Comparison of ENCODE assay signal across 8 cellular contexts in genomic region chr19:49497047-49497789, GRCh38. TPM values are rescaled to one million over a fixed set of nuclear protein-coding genes. Genes with fewer than 3 reads are reported as not detected.
DNase-seq lines count a peak whose midpoint lies in the region; ATAC-seq, FAIRE-seq and TF ChIP-seq lines count a peak whose summit lies in the region.

No MANE protein-coding gene starts in this region.

- H4K20me1 ChIP-seq in IMR-90 (ENCODE audit: insufficient read depth, low read length), result peaks cover 36% of the 10 kb centered on the region
- peaks cover 23% of the 10 kb centered on the region for H4K20me1 ChIP-seq in keratinocyte (ENCODE audit: control insufficient read depth, extremely low read depth, insufficient read depth, low read length)

- intact Hi-C loops in IMR-90 (cut with micrococcal nuclease) (no loop called here), MCF 10A (cut with micrococcal nuclease) (no loop called here)

- H3K9me3 Mint-ChIP-seq in CD8-positive, alpha-beta memory T cell, result peaks cover 0 to 12% (median 6%) of the 10 kb centered on the region in 5 donors
- H3K9me3 Mint-ChIP-seq in MCF 10A (ENCODE audit: unreplicated experiment), result no peaks in the 10 kb centered on the region

- dilution Hi-C loops in IMR-90 (cut with HindIII; ENCODE audit: low sequenced_read_pairs, unreplicated experiment) (no loop called here), keratinocyte (cut with MboI; ENCODE audit: extremely low pct_ligation_motif_present, low sequenced_read_pairs) (no loop called here)

- H3K9me1 ChIP-seq in IMR-90 (ENCODE audit: insufficient read depth, low read length), result no peaks in the 10 kb centered on the region
- peaks cover 4% of the 10 kb centered on the region for H3K9me1 ChIP-seq in keratinocyte (ENCODE audit: control insufficient read depth, extremely low read depth, insufficient read depth, low read length)

- H4K91ac ChIP-seq in IMR-90 (ENCODE audit: insufficient read depth, low read depth, low read length), result peak overlapping the region; percentile 79

- peaks cover 29% of the 10 kb centered on the region for H3K79me2 ChIP-seq in keratinocyte (ENCODE audit: control insufficient read depth, insufficient read depth, low read length)

- H3K18ac ChIP-seq in IMR-90 (ENCODE audit: low read depth, low read length), result no peak overlapping the region

- peak overlapping the region; percentile 89 for H2AK5ac ChIP-seq in IMR-90 (ENCODE audit: low read depth, low read length)

- ATAC-seq in IMR-90 (ENCODE audit: low read depth) (0 out of 2 replicates have a peak, but pooled peaks have one; percentile 4), HG03025 (IDR thresholded peaks at IDR 0.05; ENCODE audit: low FRiP score, unreplicated experiment) (no peak)

- TF ChIP-seq POLR2A in IMR-90 (IDR thresholded peaks at IDR 0.05; ENCODE audit: low read depth, low read length) (0 out of 2 replicates have a peak, but pooled peaks have one; percentile 37), H54 (IDR thresholded peaks at IDR 0.05; ENCODE audit: low read depth, low read length) (no peak)

- peak overlapping the region; percentile 88 to 99 (median 98) for H3K27ac Mint-ChIP-seq in CD8-positive, alpha-beta memory T cell
- H3K27ac Mint-ChIP-seq in MCF 10A (ENCODE audit: low read depth, unreplicated experiment), result peak overlapping the region; percentile 97

- no peaks in the 10 kb centered on the region for H3K9me3 ChIP-seq in CD8-positive, alpha-beta memory T cell (ENCODE audit: low read length)
- H3K9me3 ChIP-seq in IMR-90 (ENCODE audit: control insufficient read depth, insufficient read depth, low read length) (no peaks in the 10 kb centered on the region), keratinocyte (ENCODE audit: control insufficient read depth, low read depth, low read length) (no peaks in the 10 kb centered on the region)

- 0 out of 2 replicates have a peak overlapping the region, but pooled peaks have one; percentile 7 for H4K5ac ChIP-seq in IMR-90 (ENCODE audit: low read depth, low read length)

- H2BK15ac ChIP-seq in IMR-90 (ENCODE audit: low read depth, low read length), result no peak overlapping the region

- H3K4ac ChIP-seq in IMR-90 (ENCODE audit: low read depth, low read length), result peak overlapping the region; percentile 89

- peaks cover 49% of the 10 kb centered on the region for H3K4me1 ChIP-seq in CD8-positive, alpha-beta memory T cell (ENCODE audit: insufficient read depth, low read length)
- H3K4me1 ChIP-seq in IMR-90 (ENCODE audit: control insufficient read depth, insufficient read depth, low read length) (peaks cover 6% of the 10 kb centered on the region), keratinocyte (ENCODE audit: control insufficient read depth, extremely low read depth, insufficient read depth, low read length) (peaks cover 21% of the 10 kb centered on the region)

- H3K4me2 ChIP-seq in IMR-90 (ENCODE audit: low read depth, low read length) (peak overlapping the region; percentile 91), keratinocyte (ENCODE audit: control insufficient read depth, extremely low read depth, insufficient read depth, low read depth, low read length) (peak overlapping the region; percentile 97)

- no peak for TF ChIP-seq RAD21 in IMR-90 (IDR thresholded peaks at IDR 0.05; ENCODE audit: low read length)

- H2BK5ac ChIP-seq in IMR-90 (ENCODE audit: low read depth, low read length, poor library complexity, severe bottlenecking), result peak overlapping the region; percentile 7

- peak; percentile 66 to 83 (median 74) for DNase-seq in CD8-positive, alpha-beta memory T cell
- DNase-seq in IMR-90, result peak; percentile 47
- peak; percentile 46 to 89 (median 69) for DNase-seq in T-helper 2 cell
- peak; percentile 68 for DNase-seq in MCF 10A (ENCODE audit: unreplicated experiment)
- DNase-seq in keratinocyte (ENCODE audit: low read depth, low spot score), result no peak
- peak; percentile 84 for DNase-seq in stimulated activated CD4-positive, alpha-beta T cell treated with anti-CD3 and anti-CD28 coated beads, Interleukin-4, amount 100 ng/mL, for 24 hours
- no peak for DNase-seq in H54 (ENCODE audit: insufficient read length, low spot score)

- BruUV-seq in IMR-90 (replicated peaks; lab: Mats Ljungman, UMichigan), result no TSS peak
- TSS peak; percentile 82 for BruUV-seq in MCF 10A (replicated peaks; lab: Mats Ljungman, UMichigan)

- H2AK9ac ChIP-seq in IMR-90 (replicated peaks; ENCODE audit: low read depth, low read length, poor library complexity), result peak overlapping the region; percentile 97

- H2BK20ac ChIP-seq in IMR-90 (ENCODE audit: low read depth, low read length), result no peak overlapping the region

- CTCF ChIA-PET in CD8-positive, alpha-beta memory T cell (lab: Charles Lee), result interaction anchor here (1.2 to 4.0 kb wide), 3 partner anchors 24 to 184 kb away, joined by 3 to 14 read pairs (median 7); partner anchors contain the start of gene FLT3LG
- CTCF ChIA-PET in IMR-90 (lab: Yijun Ruan, JAX), result no interaction called here
- CTCF ChIA-PET in MCF 10A (lab: Yijun Ruan, JAX), result interaction anchor here (1.2 to 1.4 kb wide), 2 partner anchors 49 to 74 kb away, joined by 3 to 6 read pairs; no protein-coding TSS in a partner anchor

- peaks cover 21 to 45% of the 10 kb centered on the region in 2 experiments for H3K79me1 ChIP-seq in IMR-90 (ENCODE audit: low read depth in 1 of 2, low read length in 2 of 2)

- H4K8ac ChIP-seq in IMR-90 (ENCODE audit: low read depth in 2 of 2, low read length in 2 of 2), result peak overlapping the region; percentile 83 to 88; a peak in 3 of 4 replicates

- POLR2A ChIA-PET in CD8-positive, alpha-beta memory T cell (lab: Charles Lee), result interaction anchor here (0.5 to 3.0 kb wide), 7 partner anchors 9 to 180 kb away, joined by 3 to 30 read pairs (median 10); partner anchors contain the start of genes ALDH16A1, PIH1D1, PRMT1 and RPL13A
- POLR2A ChIA-PET in IMR-90 (lab: Charles Lee; ENCODE audit: unreplicated experiment), result no interaction called here
- POLR2A ChIA-PET in MCF 10A (lab: Yijun Ruan, JAX), result interaction anchor here (0.7 to 4.4 kb wide), 11 partner anchors 9 to 269 kb away, joined by 3 to 69 read pairs (median 17); partner anchors contain the start of genes ALDH16A1, AP2A1, NOSIP and PIH1D1

- TF ChIP-seq CTCF in IMR-90 (conservative IDR thresholded peaks at IDR 0.05; ENCODE audit: low read depth, low read length) (no peak), MCF 10A (IDR thresholded peaks at IDR 0.05; ENCODE audit: unreplicated experiment) (no peak), keratinocyte (optimal IDR thresholded peaks at IDR 0.05 in 1 of 3, IDR thresholded peaks at IDR 0.05 in 1 of 3, conservative IDR thresholded peaks at IDR 0.05 in 1 of 3; ENCODE audit: extremely low read depth in 1 of 3, insufficient read depth in 2 of 3, low read length in 3 of 3) (no peak)

- no peak overlapping the region for H2BK120ac ChIP-seq in IMR-90 (ENCODE audit: low read depth, low read length)

- H3K27me3 Mint-ChIP-seq in CD8-positive, alpha-beta memory T cell, result peaks cover 0 to 19% of the 10 kb centered on the region in 2 donors
- no peaks in the 10 kb centered on the region for H3K27me3 Mint-ChIP-seq in MCF 10A (ENCODE audit: insufficient read depth, unreplicated experiment)

- H3K14ac ChIP-seq in IMR-90 (replicated peaks; ENCODE audit: low read depth, low read length), result peak overlapping the region; percentile 92

- peaks cover 37% of the 10 kb centered on the region for H3K36me3 ChIP-seq in CD8-positive, alpha-beta memory T cell (ENCODE audit: insufficient read depth, low read length)
- peaks cover 41% of the 10 kb centered on the region for H3K36me3 ChIP-seq in IMR-90 (ENCODE audit: control insufficient read depth, insufficient read depth, low read length)
- H3K36me3 ChIP-seq in keratinocyte (ENCODE audit: control insufficient read depth in 2 of 2, extremely low read depth in 1 of 2, insufficient read depth in 2 of 2, low read length in 2 of 2), result peaks cover 26 to 41% of the 10 kb centered on the region in 2 experiments

- peak overlapping the region; percentile 90 for H3K23ac ChIP-seq in IMR-90 (ENCODE audit: low read depth, low read length)

- in situ Hi-C loops in IMR-90 (cut with MboI; ENCODE audit: low sequenced_read_pairs), result loop anchor here (10.0 kb wide), 1 partner anchor 168 kb away; the partner anchor contains the start of genes BCL2L12 and IRF3

- no peak overlapping the region for H2AFZ ChIP-seq in IMR-90 (replicated peaks; ENCODE audit: low read length, poor library complexity)
- H2AFZ ChIP-seq in keratinocyte (ENCODE audit: control insufficient read depth, low read length), result no peak overlapping the region

- peak overlapping the region; percentile 98 for H3K9ac ChIP-seq in IMR-90 (ENCODE audit: low read depth, low read length)
- peak overlapping the region; percentile 99 for H3K9ac ChIP-seq in keratinocyte (ENCODE audit: control insufficient read depth, extremely low read depth, insufficient read depth, low read length)

- no peaks in the 10 kb centered on the region for H3K27me3 ChIP-seq in CD8-positive, alpha-beta memory T cell (ENCODE audit: insufficient read depth, low read length, poor library complexity, severe bottlenecking)
- H3K27me3 ChIP-seq in IMR-90 (ENCODE audit: control insufficient read depth, insufficient read depth, low read length) (no peaks in the 10 kb centered on the region), keratinocyte (ENCODE audit: control insufficient read depth, extremely low read depth, insufficient read depth, low read length) (no peaks in the 10 kb centered on the region)

- peak overlapping the region; percentile 94 for H3K27ac ChIP-seq in CD8-positive, alpha-beta memory T cell (ENCODE audit: low read depth, low read length)
- peak overlapping the region; percentile 67 for H3K27ac ChIP-seq in IMR-90 (ENCODE audit: insufficient read depth, low read length)
- peak overlapping the region; percentile 95 for H3K27ac ChIP-seq in keratinocyte (ENCODE audit: control insufficient read depth, insufficient read depth, low read length)

- WGBS in IMR-90 (ENCODE audit: extremely low coverage in 2 of 2, insufficient read length in 1 of 2), 2 experiments, result 30% methylated on average over 7 of the region's 22 CpGs; no CpG with 5 or more reads in 1 of the 2 experiments

- H3K4me1 Mint-ChIP-seq in CD8-positive, alpha-beta memory T cell, result peaks cover 58 to 70% (median 67%) of the 10 kb centered on the region in 3 donors
- peaks cover 6% of the 10 kb centered on the region for H3K4me1 Mint-ChIP-seq in MCF 10A (ENCODE audit: insufficient read depth, unreplicated experiment)

- H3K36me3 Mint-ChIP-seq in CD8-positive, alpha-beta memory T cell, result peaks cover 19 to 61% (median 26%) of the 10 kb centered on the region in 3 donors
- H3K36me3 Mint-ChIP-seq in MCF 10A (ENCODE audit: insufficient read depth, unreplicated experiment), result peaks cover 94% of the 10 kb centered on the region

- peak overlapping the region; percentile 95 to 100 (median 100) for H3K4me3 Mint-ChIP-seq in CD8-positive, alpha-beta memory T cell
- H3K4me3 Mint-ChIP-seq in MCF 10A (ENCODE audit: unreplicated experiment), result peak overlapping the region; percentile 91

- no peak for FAIRE-seq in keratinocyte (lab: Jason Lieb, UNC)
- no peak for FAIRE-seq in H54 (lab: Jason Lieb, UNC)

- H3K4me3 ChIP-seq in CD8-positive, alpha-beta memory T cell (ENCODE audit: low read length), result peak overlapping the region; percentile 95
- H3K4me3 ChIP-seq in IMR-90 (ENCODE audit: insufficient read depth, low read depth, low read length) (peak overlapping the region; percentile 57), keratinocyte (ENCODE audit: control insufficient read depth in 2 of 3, extremely low read depth in 1 of 3, insufficient read depth in 2 of 3, low read depth in 1 of 3, low read length in 3 of 3) (peak overlapping the region; percentile 86 to 99 (median 86))

- H3K56ac ChIP-seq in IMR-90 (ENCODE audit: extremely low read depth, insufficient read depth, low read length), result peak overlapping the region; percentile 97

RNA-seq across cellular contexts. Expression of gene RPS11, which starts 1.0 kb away (rescaled TPM):
- total RNA-seq in CD8-positive, alpha-beta memory T cell, result 1,000 to 10,000 TPM; 2,863 to 2,871 TPM
- polyA plus RNA-seq in CD8-positive, alpha-beta memory T cell, result 1,959 TPM
- total RNA-seq in IMR-90 (2012; rRNA removed), result 3,436 and 3,623 TPM in 2 replicates
- 5,513 and 6,961 TPM in 2 replicates for polyA plus RNA-seq in IMR-90 (2012; rRNA removed)
- polyA plus RNA-seq in IMR-90 (2012; cell fraction: cytosol; rRNA removed), result 2,872 and 3,119 TPM in 2 replicates
- polyA plus RNA-seq in IMR-90 (2012; cell fraction: nucleus; rRNA removed; ENCODE audit: low replicate concordance), result 985 and 2,521 TPM in 2 replicates
- total RNA-seq in MCF 10A (2022), result 2,096 and 2,306 TPM in 2 replicates
- 2,569 to 3,320 TPM (median 2,868 TPM) in 3 replicates for polyA plus RNA-seq in keratinocyte
- 1,199 TPM for polyA plus RNA-seq in keratinocyte (2011; ENCODE audit: low read depth)
- polyA plus RNA-seq in keratinocyte (2011; cell fraction: cytosol; rRNA removed), result 3,950 and 4,485 TPM in 2 replicates
- polyA plus RNA-seq in keratinocyte (2011; cell fraction: nucleus; rRNA removed), result 1,340 and 1,382 TPM in 2 replicates
- polyA plus RNA-seq in keratinocyte (2012; ENCODE audit: low replicate concordance), result 2,466 and 3,061 TPM in 2 replicates
- polyA minus RNA-seq in keratinocyte, result 1,093 to 1,706 TPM (median 1,654 TPM) in 3 replicates
- 920 TPM for polyA minus RNA-seq in keratinocyte (2011; cell fraction: cytosol; rRNA and poly(A)+ RNA removed)
- 160 and 212 TPM in 2 replicates for polyA minus RNA-seq in keratinocyte (2011; cell fraction: nucleus; rRNA and poly(A)+ RNA removed)

RNA-seq across cellular contexts. Expression of gene RPL13A, which starts 9.8 kb away (rescaled TPM):
- 1,000 to 10,000 TPM; 3,865 to 3,912 TPM for total RNA-seq in CD8-positive, alpha-beta memory T cell
- polyA plus RNA-seq in CD8-positive, alpha-beta memory T cell, result 2,679 TPM
- total RNA-seq in IMR-90 (2012; rRNA removed) (1,477 and 1,924 TPM in 2 replicates), MCF 10A (2022) (3,716 and 3,819 TPM in 2 replicates)
- polyA plus RNA-seq in IMR-90 (2012; rRNA removed) (2,069 and 2,840 TPM in 2 replicates), keratinocyte (1,826 to 4,676 TPM (median 3,383 TPM) in 3 replicates)
- polyA plus RNA-seq in IMR-90 (2012; cell fraction: cytosol; rRNA removed), result 3,282 and 4,112 TPM in 2 replicates
- 1,203 and 1,338 TPM in 2 replicates for polyA plus RNA-seq in IMR-90 (2012; cell fraction: nucleus; rRNA removed; ENCODE audit: low replicate concordance)
- polyA plus RNA-seq in keratinocyte (2011; ENCODE audit: low read depth), result 1,172 TPM
- 2,271 and 4,389 TPM in 2 replicates for polyA plus RNA-seq in keratinocyte (2011; cell fraction: cytosol; rRNA removed)
- polyA plus RNA-seq in keratinocyte (2011; cell fraction: nucleus; rRNA removed), result 847 and 1,123 TPM in 2 replicates
- 3,372 and 3,518 TPM in 2 replicates for polyA plus RNA-seq in keratinocyte (2012; ENCODE audit: low replicate concordance)
- polyA minus RNA-seq in keratinocyte, result 834 to 2,199 TPM (median 1,514 TPM) in 3 replicates
- polyA minus RNA-seq in keratinocyte (2011; cell fraction: cytosol; rRNA and poly(A)+ RNA removed), result 1,948 TPM
- 676 and 708 TPM in 2 replicates for polyA minus RNA-seq in keratinocyte (2011; cell fraction: nucleus; rRNA and poly(A)+ RNA removed)

RNA-seq across cellular contexts. Expression of gene FCGRT, which starts 15.2 kb away (rescaled TPM):
- total RNA-seq in CD8-positive, alpha-beta memory T cell, result 10 to 100 TPM; 16.2 to 16.3 TPM
- 52.4 TPM for polyA plus RNA-seq in CD8-positive, alpha-beta memory T cell
- 14.7 and 17.0 TPM in 2 replicates for total RNA-seq in IMR-90 (2012; rRNA removed)
- 64.8 and 68.7 TPM in 2 replicates for polyA plus RNA-seq in IMR-90 (2012; rRNA removed)
- 76.9 and 114 TPM in 2 replicates for polyA plus RNA-seq in IMR-90 (2012; cell fraction: cytosol; rRNA removed)
- polyA plus RNA-seq in IMR-90 (2012; cell fraction: nucleus; rRNA removed; ENCODE audit: low replicate concordance), result 118 and 198 TPM in 2 replicates
- total RNA-seq in MCF 10A (2022), result not detected in 2 replicates
- 12.0 to 12.8 TPM (median 12.3 TPM) in 3 replicates for polyA plus RNA-seq in keratinocyte
- 8.2 TPM for polyA plus RNA-seq in keratinocyte (2011; ENCODE audit: low read depth)
- polyA plus RNA-seq in keratinocyte (2011; cell fraction: cytosol; rRNA removed), result 4.2 and 9.1 TPM in 2 replicates
- 16.5 and 20.4 TPM in 2 replicates for polyA plus RNA-seq in keratinocyte (2011; cell fraction: nucleus; rRNA removed)
- polyA plus RNA-seq in keratinocyte (2012; ENCODE audit: low replicate concordance), result 15.5 and 20.2 TPM in 2 replicates
- polyA minus RNA-seq in keratinocyte, result 5.6 to 8.2 TPM (median 5.8 TPM) in 3 replicates
- polyA minus RNA-seq in keratinocyte (2011; cell fraction: cytosol; rRNA and poly(A)+ RNA removed), result 15.2 TPM
- polyA minus RNA-seq in keratinocyte (2011; cell fraction: nucleus; rRNA and poly(A)+ RNA removed), result 5.4 and 7.1 TPM in 2 replicates

RNA-seq across cellular contexts. Expression of gene FLT3LG, which starts 23.2 kb away (rescaled TPM):
- 10 to 100 TPM; 63.9 to 71.5 TPM for total RNA-seq in CD8-positive, alpha-beta memory T cell
- polyA plus RNA-seq in CD8-positive, alpha-beta memory T cell, result 148 TPM
- total RNA-seq in IMR-90 (2012; rRNA removed) (0.56 and 0.90 TPM in 2 replicates), MCF 10A (2022) (1.5 and 3.6 TPM in 2 replicates)
- polyA plus RNA-seq in IMR-90 (2012; rRNA removed) (8.3 and 10.2 TPM in 2 replicates), keratinocyte (0.80 to 1.7 TPM (median 1.3 TPM) in 3 replicates)
- 10.8 and 12.0 TPM in 2 replicates for polyA plus RNA-seq in IMR-90 (2012; cell fraction: cytosol; rRNA removed)
- polyA plus RNA-seq in IMR-90 (2012; cell fraction: nucleus; rRNA removed; ENCODE audit: low replicate concordance), result 11.4 and 22.4 TPM in 2 replicates
- not detected for polyA plus RNA-seq in keratinocyte (2011; ENCODE audit: low read depth)
- polyA plus RNA-seq in keratinocyte (2011; cell fraction: cytosol; rRNA removed), result 0.53 and 1.6 TPM in 2 replicates
- polyA plus RNA-seq in keratinocyte (2011; cell fraction: nucleus; rRNA removed), result 0.76 and 0.95 TPM in 2 replicates
- 0.47 and 4.0 TPM in 2 replicates for polyA plus RNA-seq in keratinocyte (2012; ENCODE audit: low replicate concordance)
- polyA minus RNA-seq in keratinocyte, result 1.2 to 4.6 TPM in 2 of 3 replicates, not detected in the other
- 2.5 TPM for polyA minus RNA-seq in keratinocyte (2011; cell fraction: cytosol; rRNA and poly(A)+ RNA removed)
- polyA minus RNA-seq in keratinocyte (2011; cell fraction: nucleus; rRNA and poly(A)+ RNA removed), result 0.53 TPM in 1 of 2 replicates, not detected in the other

RNA-seq across cellular contexts. Expression of gene RCN3, which starts 30.6 kb away (rescaled TPM):
- 1 to 10 TPM; 1.4 to 1.7 TPM for total RNA-seq in CD8-positive, alpha-beta memory T cell
- 2.1 TPM for polyA plus RNA-seq in CD8-positive, alpha-beta memory T cell
- total RNA-seq in IMR-90 (2012; rRNA removed) (102 and 111 TPM in 2 replicates), MCF 10A (2022) (not detected in 2 replicates)
- polyA plus RNA-seq in IMR-90 (2012; rRNA removed) (116 and 119 TPM in 2 replicates), keratinocyte (0.10 to 0.14 TPM in 2 of 3 replicates, not detected in the other)
- polyA plus RNA-seq in IMR-90 (2012; cell fraction: cytosol; rRNA removed), result 122 and 126 TPM in 2 replicates
- 53.7 and 82.6 TPM in 2 replicates for polyA plus RNA-seq in IMR-90 (2012; cell fraction: nucleus; rRNA removed; ENCODE audit: low replicate concordance)
- polyA plus RNA-seq in keratinocyte (2011; ENCODE audit: low read depth), result 0.30 TPM
- 0.11 TPM in 1 of 2 replicates, not detected in the other for polyA plus RNA-seq in keratinocyte (2011; cell fraction: cytosol; rRNA removed)
- polyA plus RNA-seq in keratinocyte (2011; cell fraction: nucleus; rRNA removed), result 0.28 and 0.59 TPM in 2 replicates
- polyA plus RNA-seq in keratinocyte (2012; ENCODE audit: low replicate concordance), result 0.23 and 0.45 TPM in 2 replicates
- 0.30 TPM in 1 of 3 replicates, not detected in the others for polyA minus RNA-seq in keratinocyte
- not detected for polyA minus RNA-seq in keratinocyte (2011; cell fraction: cytosol; rRNA and poly(A)+ RNA removed)
- polyA minus RNA-seq in keratinocyte (2011; cell fraction: nucleus; rRNA and poly(A)+ RNA removed), result not detected in 2 replicates

Comparison
In these comparisons a context has a peak if more than half of its experiments do, and no peak if none do; other contexts are left out.
1. DNase-seq: peak in CD8-positive, alpha-beta memory T cell (5 of 5), IMR-90 (single experiment), T-helper 2 cell (5 of 5), MCF 10A (single experiment) and stimulated activated CD4-positive, alpha-beta T cell treated with anti-CD3 and anti-CD28 coated beads, Interleukin-4, amount 100 ng/mL, for 24 hours (single experiment); none in keratinocyte (single experiment) and H54 (single experiment).
2. RNA of gene FCGRT, which starts 15.2 kb away (total RNA-seq): 14.7 to 17.0 TPM in IMR-90 and 16.2 to 16.3 TPM in CD8-positive, alpha-beta memory T cell; not detected in MCF 10A; every median in the first group is over 10 times any median in the second.
3. Peak in every context shown above with its lines, with median percentiles within 50 percentile points of each other: H3K27ac ChIP-seq and H3K4me3 ChIP-seq.